Comparison of ENCODE assay signal across 8 cellular contexts in genomic region chr6:148342146-148343027, GRCh38. TPM values are rescaled to one million over a fixed set of nuclear protein-coding genes. Genes with fewer than 3 reads are reported as not detected.
A peak's percentile ranks its signal among the peaks of the same experiment; 100 is the strongest.
DNase-seq lines count a peak whose midpoint lies in the region; ATAC-seq and TF ChIP-seq lines count a peak whose summit lies in the region.

TSS of gene SASH1 (plus strand) at chr6:148342838. CDS start at chr6:148343068, 230 bp downstream.

- H3K4me1 ChIP-seq in muscle layer of duodenum (ENCODE audit: control insufficient read depth in 1 of 2, insufficient read depth in 2 of 2, low read length in 2 of 2) (peaks cover 0 to 8% of the 10 kb centered on the region in 2 donors), tibial artery (peaks cover 0 to 49% (median 26%) of the 10 kb centered on the region in 4 donors)

- H3K4me1 Mint-ChIP-seq in activated T-helper 2 cell treated with anti-CD3 and anti-CD28 coated beads, Interferon-gamma antibody, Interleukin-2, Interleukin-4, amounts not matched to agents 10 μg/mL and 5 μg/mL and 100 μg/mL, durations not matched to agents 14 hours and 24 hours and 36 hours (ENCODE audit: low read depth) = peaks cover 12% of the 10 kb centered on the region

- H3K36me3 ChIP-seq in muscle layer of duodenum (ENCODE audit: control insufficient read depth in 1 of 2, insufficient read depth in 2 of 2, low read length in 2 of 2) = no peaks in the 10 kb centered on the region
- no peaks in the 10 kb centered on the region for H3K36me3 ChIP-seq in tibial artery

- H3K9me3 ChIP-seq in muscle layer of duodenum (ENCODE audit: control insufficient read depth in 1 of 2, low read length in 2 of 2) (no peaks in the 10 kb centered on the region), tibial artery (no peaks in the 10 kb centered on the region)

- H3K27me3 ChIP-seq in muscle layer of duodenum (ENCODE audit: low read depth, low read length) = no peaks in the 10 kb centered on the region
- H3K27me3 ChIP-seq in tibial artery = no peaks in the 10 kb centered on the region

- intact Hi-C loops in activated T-helper 2 cell treated with anti-CD3 and anti-CD28 coated beads, Interferon-gamma antibody, Interleukin-2, Interleukin-4, amounts not matched to agents 10 μg/mL and 5 μg/mL and 100 μg/mL, durations not matched to agents 14 hours and 24 hours and 36 hours (cut with micrococcal nuclease) = no loop called here
- intact Hi-C loops in tibial artery (cut with DNase I; ENCODE audit: low total_unique reads) = loop anchor here (10.0 kb wide), 2 partner anchors 62 to 122 kb away; no protein-coding TSS in a partner anchor

- no peaks in the 10 kb centered on the region for H3K9me3 Mint-ChIP-seq in activated T-helper 2 cell treated with anti-CD3 and anti-CD28 coated beads, Interferon-gamma antibody, Interleukin-2, Interleukin-4, amounts not matched to agents 10 μg/mL and 5 μg/mL and 100 μg/mL, durations not matched to agents 14 hours and 24 hours and 36 hours

- TF ChIP-seq CTCF in 22Rv1 (IDR thresholded peaks at IDR 0.05) (no peak), fibroblast of the aortic adventitia (IDR thresholded peaks at IDR 0.05; ENCODE audit: insufficient read depth, low read length) (no peak), tibial artery (IDR thresholded peaks at IDR 0.05) (no peak)

- DNase-seq in NCI-H226 = peak; percentile 65
- peak; percentile 9 for DNase-seq in activated T-helper 2 cell treated with anti-CD3 and anti-CD28 coated beads, Interferon-gamma antibody, Interleukin-2, Interleukin-4, amounts not matched to agents 10 μg/mL and 5 μg/mL and 100 μg/mL, durations not matched to agents 14 hours and 24 hours and 36 hours (ENCODE audit: low spot score)
- peak; percentile 84 for DNase-seq in fibroblast of the aortic adventitia (ENCODE audit: low read depth)
- DNase-seq in tibial artery = peak; percentile 70 to 87

- H3K4me3 Mint-ChIP-seq in activated T-helper 2 cell treated with anti-CD3 and anti-CD28 coated beads, Interferon-gamma antibody, Interleukin-2, Interleukin-4, amounts not matched to agents 10 μg/mL and 5 μg/mL and 100 μg/mL, durations not matched to agents 14 hours and 24 hours and 36 hours (ENCODE audit: low read depth) = peak within 1 kb of the TSS; percentile 81

- H3K36me3 Mint-ChIP-seq in activated T-helper 2 cell treated with anti-CD3 and anti-CD28 coated beads, Interferon-gamma antibody, Interleukin-2, Interleukin-4, amounts not matched to agents 10 μg/mL and 5 μg/mL and 100 μg/mL, durations not matched to agents 14 hours and 24 hours and 36 hours (ENCODE audit: low read depth) = no peaks in the 10 kb centered on the region

- peak within 1 kb of the TSS; percentile 87 for H3K27ac ChIP-seq in 22Rv1
- peak within 1 kb of the TSS; percentile 92 for H3K27ac ChIP-seq in muscle layer of duodenum (ENCODE audit: low read length)
- H3K27ac ChIP-seq in tibial artery = peak within 1 kb of the TSS; percentile 89 to 91

- peak; percentile 68 for ATAC-seq in GM18508 (IDR thresholded peaks at IDR 0.05; ENCODE audit: insufficient read depth, unreplicated experiment)
- ATAC-seq in HG03039 (IDR thresholded peaks at IDR 0.05; ENCODE audit: unreplicated experiment) = peak; percentile 50

- H3K4me3 ChIP-seq in fibroblast of the aortic adventitia (ENCODE audit: low read depth, low read length) (peak within 1 kb of the TSS; percentile 85), muscle layer of duodenum (ENCODE audit: low read depth in 1 of 2, low read length in 2 of 2) (peak within 1 kb of the TSS; percentile 75 to 88), tibial artery (peak within 1 kb of the TSS; percentile 84 to 90)

- peaks cover 41% of the 10 kb centered on the region for H3K27me3 Mint-ChIP-seq in activated T-helper 2 cell treated with anti-CD3 and anti-CD28 coated beads, Interferon-gamma antibody, Interleukin-2, Interleukin-4, amounts not matched to agents 10 μg/mL and 5 μg/mL and 100 μg/mL, durations not matched to agents 14 hours and 24 hours and 36 hours (ENCODE audit: low read depth)

- H3K27ac Mint-ChIP-seq in activated T-helper 2 cell treated with anti-CD3 and anti-CD28 coated beads, Interferon-gamma antibody, Interleukin-2, Interleukin-4, amounts not matched to agents 10 μg/mL and 5 μg/mL and 100 μg/mL, durations not matched to agents 14 hours and 24 hours and 36 hours = no peak within 1 kb of the TSS

RNA-seq across cellular contexts. Expression of gene SASH1, which starts in this region (rescaled TPM):
- total RNA-seq in activated T-helper 2 cell treated with anti-CD3 and anti-CD28 coated beads, Interferon-gamma antibody, Interleukin-2, Interleukin-4, amounts not matched to agents 10 μg/mL and 5 μg/mL and 100 μg/mL, durations not matched to agents 14 hours and 24 hours and 36 hours = 0.52 and 0.74 TPM in 2 replicates
- 59.5 and 60.2 TPM in 2 replicates for total RNA-seq in fibroblast of the aortic adventitia (ENCODE audit: low replicate concordance)

Comparison
In these comparisons a context has a peak if more than half of its experiments do, and no peak if none do; other contexts are left out.
1. Peak in every context shown above with its lines: DNase-seq, ATAC-seq, H3K4me3 ChIP-seq and H3K27ac ChIP-seq.
2. RNA of gene SASH1 (total RNA-seq): 59.5 to 60.2 TPM in fibroblast of the aortic adventitia; 0.52 to 0.74 TPM in activated T-helper 2 cell treated with anti-CD3 and anti-CD28 coated beads, Interferon-gamma antibody, Interleukin-2, Interleukin-4, amounts not matched to agents 10 μg/mL and 5 μg/mL and 100 μg/mL, durations not matched to agents 14 hours and 24 hours and 36 hours; every median in the first group is over 10 times any median in the second.
3. Peak in DNase-seq in activated T-helper 2 cell treated with anti-CD3 and anti-CD28 coated beads, Interferon-gamma antibody, Interleukin-2, Interleukin-4, amounts not matched to agents 10 μg/mL and 5 μg/mL and 100 μg/mL, durations not matched to agents 14 hours and 24 hours and 36 hours; RNA of the gene not detected or under 1 TPM.
4. DNase-seq: peak in every context shown above with its lines; median percentile 84 in fibroblast of the aortic adventitia; 78 in tibial artery; 65 in NCI-H226; 9 in activated T-helper 2 cell treated with anti-CD3 and anti-CD28 coated beads, Interferon-gamma antibody, Interleukin-2, Interleukin-4, amounts not matched to agents 10 μg/mL and 5 μg/mL and 100 μg/mL, durations not matched to agents 14 hours and 24 hours and 36 hours.